In the genomic region with DNA sequence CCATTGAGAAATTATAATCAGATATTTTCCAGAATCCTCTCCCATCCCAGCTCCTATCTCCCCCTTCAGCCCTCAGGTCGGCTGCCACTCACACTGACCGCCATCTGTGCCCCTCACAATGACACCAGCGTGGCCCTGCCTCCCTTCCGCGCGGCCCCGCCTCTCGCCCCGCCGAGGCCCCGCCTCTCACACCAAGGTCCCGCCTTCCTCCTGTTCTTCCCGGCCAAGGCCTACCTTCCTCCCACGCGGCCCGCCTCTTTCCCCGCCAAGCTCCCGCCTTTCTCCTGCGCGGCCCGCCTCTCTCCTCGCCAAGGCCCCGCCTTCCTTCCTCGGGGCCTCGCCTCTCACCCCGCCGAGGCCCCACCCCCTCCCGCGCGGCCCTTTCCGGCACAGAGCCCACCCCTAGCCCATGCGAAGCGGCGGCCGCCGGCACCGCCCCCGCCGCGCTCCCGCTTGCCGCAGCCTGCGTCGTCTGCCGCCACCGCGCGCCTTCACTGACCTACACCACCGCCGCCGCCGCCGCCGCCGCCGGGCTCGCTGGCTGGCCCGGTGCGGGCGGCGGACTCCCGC, we compare ENCODE assay signal across 8 cellular contexts. TPM values are rescaled to one million over a fixed set of nuclear protein-coding genes. Genes with fewer than 3 reads are reported as not detected.
DNase-seq lines count a peak whose midpoint lies in the region; ATAC-seq and TF ChIP-seq lines count a peak whose summit lies in the region.

Gene DNAJC21, plus strand, starts transcription at position 410 of the 570 bp plus-strand sequence. CDS start 261 bp downstream, outside the sequence.

- H3K36me3 Mint-ChIP-seq in central memory CD8-positive, alpha-beta T cell (ENCODE audit: insufficient read depth): peaks cover 26% of the 10 kb centered on the region

- TF ChIP-seq POLR2A in GM19099 (IDR thresholded peaks at IDR 0.05; ENCODE audit: extremely low read depth, insufficient read length, low read depth): peak; percentile 6

- H3K9me3 Mint-ChIP-seq in central memory CD8-positive, alpha-beta T cell: no peaks in the 10 kb centered on the region

- TF ChIP-seq CTCF in AG09319 (IDR thresholded peaks at IDR 0.05; ENCODE audit: low read depth, low read length): no peak

- DNase-seq in AG09319 (ENCODE audit: extremely low read depth, low read depth) (peak; percentile 92), NCI-H460 (ENCODE audit: extremely low read depth, low read depth) (peak; percentile 97), iris pigment epithelial cell (ENCODE audit: low read depth) (peak; percentile 98)
- DNase-seq in central memory CD8-positive, alpha-beta T cell (ENCODE audit: low spot score in 2 of 2): peak; percentile 94 to 96
- DNase-seq in stimulated activated CD4-positive, alpha-beta T cell treated with anti-CD3 and anti-CD28 coated beads, Interleukin-12 subunit alpha, Interleukin-12 subunit beta, amount 100 ng/mL, for 24 hours (ENCODE audit: low read depth in 2 of 2): peak; percentile 95 to 98

- H3K4me1 Mint-ChIP-seq in central memory CD8-positive, alpha-beta T cell: peaks cover 33% of the 10 kb centered on the region

- H3K27me3 Mint-ChIP-seq in central memory CD8-positive, alpha-beta T cell: no peaks in the 10 kb centered on the region

- H3K27ac Mint-ChIP-seq in central memory CD8-positive, alpha-beta T cell (ENCODE audit: low read depth): peak within 1 kb of the TSS; percentile 96

- H3K4me3 Mint-ChIP-seq in central memory CD8-positive, alpha-beta T cell: peak within 1 kb of the TSS; percentile 99

- peak; percentile 88 for ATAC-seq in HG03432 (IDR thresholded peaks at IDR 0.05; ENCODE audit: unreplicated experiment)
- ATAC-seq in activated CD4-positive, CD25-positive, alpha-beta regulatory T cell treated with anti-CD3 and anti-CD28 coated beads, Interleukin-2, amount 50 U/mL, for 24 hours: peak; percentile 87 to 90
- ATAC-seq in central memory CD8-positive, alpha-beta T cell (replicated peaks; ENCODE audit: extremely low read depth, poor library complexity, severe bottlenecking): peak; percentile 89

RNA-seq across cellular contexts. Expression of gene DNAJC21, which starts in this region (rescaled TPM):
- 39.3 and 42.9 TPM in 2 replicates for total RNA-seq in NCI-H460 (2014; rRNA removed; shearing (Covaris generic))
- polyA plus RNA-seq in NCI-H460 (2014; cell fraction: nucleus; rRNA removed): 25.7 and 32.4 TPM in 2 replicates

Comparison
In these comparisons a context has a peak if more than half of its experiments do, and no peak if none do; other contexts are left out.
1. Peak in every context shown above with its lines: DNase-seq and ATAC-seq.